ENCODE assay signal across 23 cellular contexts in the genomic region with DNA sequence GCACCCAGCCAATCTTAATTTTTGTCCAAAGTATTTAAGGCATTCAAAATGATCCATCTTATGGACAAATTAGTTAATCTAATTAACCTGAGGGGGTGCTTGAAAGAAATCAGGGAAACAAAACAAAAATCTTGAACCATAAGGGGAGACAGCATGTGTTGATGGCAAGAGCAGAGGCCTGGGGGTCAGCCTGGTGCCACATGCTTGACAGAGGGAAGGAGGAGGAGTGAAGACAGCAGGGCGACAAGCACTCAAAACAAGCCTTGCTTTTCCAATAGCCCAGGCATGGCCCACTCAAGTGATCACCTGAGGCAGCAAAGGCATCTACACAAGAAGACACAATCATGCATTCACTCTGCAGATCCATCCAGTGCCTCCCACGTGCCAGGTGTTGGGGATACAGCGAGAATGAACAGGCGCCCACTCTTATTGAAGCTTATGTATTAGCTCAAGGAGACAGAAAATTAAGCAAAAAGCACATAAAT.
"Had no signal": no experiment of that assay in that cellular context is flagged by ENCODE, and none has a peak within 500 bp of the region (broad histone marks: within the 10 kb centered on the region; RNA-seq: fewer than 3 reads in every experiment).

No MANE protein-coding gene starts in this region.

- H3K9me3 ChIP-seq: colonic mucosa, left ventricle myocardium inferior, sigmoid colon, thoracic aorta, upper lobe of left lung had no signal

- H3K4me3 ChIP-seq: colonic mucosa, hepatocyte, left ventricle myocardium inferior, sigmoid colon, smooth muscle cell, thoracic aorta, upper lobe of left lung had no signal

- H3K27me3 ChIP-seq: brain microvascular endothelial cell, colonic mucosa, hepatocyte, sigmoid colon, upper lobe of left lung had no signal

- H3K36me3 ChIP-seq: brain microvascular endothelial cell, colonic mucosa, left ventricle myocardium inferior, sigmoid colon, thoracic aorta, upper lobe of left lung, WERI-Rb-1 had no signal

- H3K27ac ChIP-seq: brain microvascular endothelial cell, colonic mucosa, hepatocyte, left ventricle myocardium inferior, sigmoid colon, thoracic aorta, upper lobe of left lung, WERI-Rb-1 had no signal

- DNase-seq: activated CD4-positive, alpha-beta T cell treated with anti-CD3 and anti-CD28 coated beads, Interleukin-2, amount 10 ng/mL, durations not matched to agents 7 days and 5 days; activated CD4-positive, CD25-positive, alpha-beta regulatory T cell treated with anti-CD3 and anti-CD28 coated beads, Interleukin-2, amount 50 U/mL, for 72 hours; activated CD8-positive, alpha-beta T cell treated with anti-CD3 and anti-CD28 coated beads, Interleukin-2, amount 10 ng/mL, durations not matched to agents 7 days and 5 days; activated gamma-delta T cell; activated naive CD4-positive, alpha-beta T cell treated with anti-CD3 and anti-CD28 coated beads, Interleukin-2, amount 50 U/mL, for 16 hours; activated naive CD8-positive, alpha-beta T cell treated with anti-CD3 and anti-CD28 coated beads, Interleukin-2, amount 50 U/mL, for 24 hours; aorta; brain microvascular endothelial cell; central memory CD4-positive, alpha-beta T cell; colonic mucosa; foreskin fibroblast; immature natural killer cell; left ventricle myocardium inferior; sigmoid colon; stimulated activated CD4-positive, alpha-beta T cell treated with anti-CD3 and anti-CD28 coated beads, Interleukin-15, amount 100 ng/mL, for 24 hours; stimulated activated CD8-positive, alpha-beta memory T cell treated with anti-CD3 and anti-CD28 coated beads, Interleukin-4, amount 100 ng/mL, for 48 hours; stimulated activated naive B cell treated with anti-CD40 and anti-IgM and Interleukin-4, amounts not matched to agents 10 μg/mL and 1 μg/mL and 100 μg/mL, for 72 hours; T-helper 1 cell; upper lobe of left lung; WERI-Rb-1 had no signal

- H3K4me1 ChIP-seq: colonic mucosa, left ventricle myocardium inferior, sigmoid colon had no signal

- ATAC-seq: activated CD8-positive, alpha-beta T cell treated with anti-CD3 and anti-CD28 coated beads, Interleukin-2, amount 10 ng/mL, durations not matched to agents 7 days and 5 days; activated naive CD8-positive, alpha-beta T cell treated with anti-CD3 and anti-CD28 coated beads, Interleukin-2, amount 50 U/mL, for 24 hours; stimulated activated naive B cell treated with anti-CD40 and anti-IgM and Interleukin-4, amounts not matched to agents 10 μg/mL and 1 μg/mL and 100 μg/mL, for 72 hours had no signal
